Comparison of ENCODE assay signal across 8 cellular contexts in genomic region chr16:24670623-24671454, GRCh38. TPM values are rescaled to one million over a fixed set of nuclear protein-coding genes. Genes with fewer than 3 reads are reported as not detected.
DNase-seq lines count a peak whose midpoint lies in the region; ATAC-seq and TF ChIP-seq lines count a peak whose summit lies in the region.

No MANE protein-coding gene starts in this region.

- H3K9me3 ChIP-seq in ascending aorta (no peaks in the 10 kb centered on the region), hepatocyte (ENCODE audit: low read depth) (no peaks in the 10 kb centered on the region)

- no peaks in the 10 kb centered on the region for H4K20me1 ChIP-seq in hepatocyte (ENCODE audit: insufficient read depth, poor library complexity, severe bottlenecking)

- no peaks in the 10 kb centered on the region for H3K9me2 ChIP-seq in hepatocyte (replicated peaks; ENCODE audit: insufficient read depth)

- WGBS in hepatocyte (ENCODE audit: low lambda C conversion rate, missing lambda C conversion rate), result 56% methylated on average over 22 of the region's 22 CpGs

- no peaks in the 10 kb centered on the region for H3K36me3 ChIP-seq in ascending aorta
- no peaks in the 10 kb centered on the region for H3K36me3 ChIP-seq in hepatocyte (replicated peaks; ENCODE audit: insufficient read depth, low read depth)

- no peak overlapping the region for H2AFZ ChIP-seq in hepatocyte

- DNase-seq in DMS 273 (lab: John Stamatoyannopoulos, UW; ENCODE audit: unreplicated experiment), result peak; percentile 92
- peak; percentile 82 for DNase-seq in NCI-H1092 (lab: John Stamatoyannopoulos, UW)
- DNase-seq in ascending aorta (ENCODE audit: low spot score in 2 of 2), result peak; percentile 64 to 92
- DNase-seq in hepatocyte (ENCODE audit: low spot score), result peak; percentile 63
- DNase-seq in sciatic nerve (ENCODE audit: low spot score), result peak; percentile 60
- DNase-seq in activated CD4-positive, CD25-positive, alpha-beta regulatory T cell treated with anti-CD3 and anti-CD28 coated beads, Interleukin-2, amount 50 U/mL, for 72 hours, result no peak

- peak; percentile 81 for ATAC-seq in sciatic nerve
- no peak for ATAC-seq in esophagus mucosa
- no peak for ATAC-seq in GM18868 (IDR thresholded peaks at IDR 0.05; ENCODE audit: unreplicated experiment)

- peaks cover 9 to 23% of the 10 kb centered on the region in 2 donors for H3K4me1 ChIP-seq in ascending aorta
- no peaks in the 10 kb centered on the region for H3K4me1 ChIP-seq in hepatocyte (ENCODE audit: insufficient read depth)

- H3K27me3 ChIP-seq in ascending aorta (no peaks in the 10 kb centered on the region), hepatocyte (no peaks in the 10 kb centered on the region)

- H3K4me2 ChIP-seq in hepatocyte, result no peak overlapping the region

- TF ChIP-seq CTCF in ascending aorta (IDR thresholded peaks at IDR 0.05) (no peak), hepatocyte (IDR thresholded peaks at IDR 0.05; ENCODE audit: poor library complexity) (no peak)

- peak overlapping the region; percentile 91 to 93 for H3K27ac ChIP-seq in ascending aorta
- no peak overlapping the region for H3K27ac ChIP-seq in hepatocyte

- H3K79me2 ChIP-seq in hepatocyte, result no peaks in the 10 kb centered on the region

- H3K4me3 ChIP-seq in ascending aorta (peak overlapping the region; percentile 13 to 39), hepatocyte (no peak overlapping the region)

- intact Hi-C loops in ascending aorta (cut with DNase I), result loop anchor here (1.0 to 2.0 kb wide), 2 partner anchors 15 to 58 kb away; partner anchors contain the start of gene TNRC6A
- intact Hi-C loops in sciatic nerve (cut with DNase I), result no loop called here

RNA-seq across cellular contexts. Expression of gene TNRC6A, which starts 58.6 kb away (rescaled TPM):
- total RNA-seq in ascending aorta (36.7 TPM), hepatocyte (19.3 and 52.8 TPM in 2 replicates), sciatic nerve (91.9 TPM), esophagus mucosa (16.1 TPM)
- polyA plus RNA-seq in hepatocyte, result 17.1 and 25.2 TPM in 2 replicates
